ENCODE assay signal across 10 cellular contexts in genomic region chr15:31405200-31405929, GRCh38.
A peak's percentile ranks its signal among the peaks of the same experiment; 100 is the strongest.
DNase-seq lines count a peak whose midpoint lies in the region; ATAC-seq lines count a peak whose summit lies in the region.
"Had no signal": no experiment of that assay in that cellular context is flagged by ENCODE, and none has a peak within 500 bp of the region (broad histone marks: within the 10 kb centered on the region; RNA-seq: fewer than 3 reads in every experiment).

No MANE protein-coding gene starts in this region.

- peak overlapping the region in 4 of 8 donors; percentile 37 to 55 (median 51) for H3K4me3 Mint-ChIP-seq in CD4-positive, alpha-beta memory T cell
- H3K4me3 Mint-ChIP-seq in IgD-negative memory B cell: peak overlapping the region in 2 of 4 donors; percentile 78 to 89

- H3K27ac ChIP-seq in CD4-positive, alpha-beta memory T cell (ENCODE audit: low read depth, low read length): no peak overlapping the region
- H3K27ac ChIP-seq: ascending aorta had no signal

- no peaks in the 10 kb centered on the region for H3K27me3 ChIP-seq in CD4-positive, alpha-beta memory T cell (ENCODE audit: insufficient read depth, low read length)
- H3K27me3 ChIP-seq: ascending aorta had no signal

- H3K36me3 Mint-ChIP-seq in CD4-positive, alpha-beta memory T cell: peaks cover 0 to 5% of the 10 kb centered on the region in 2 donors
- H3K36me3 Mint-ChIP-seq in IgD-negative memory B cell: peaks cover 2% of the 10 kb centered on the region

- H3K4me3 ChIP-seq in CD4-positive, alpha-beta memory T cell (ENCODE audit: low read length in 2 of 2): no peak overlapping the region
- H3K4me3 ChIP-seq: ascending aorta had no signal

- CTCF ChIA-PET in CD4-positive, alpha-beta memory T cell (lab: Charles Lee; ENCODE audit: partially characterized antibody): interaction anchor here (1.4 to 1.5 kb wide), 2 partner anchors 39 to 59 kb away, joined by 3 read pairs; no protein-coding TSS in a partner anchor

- peaks cover 10 to 17% (median 13%) of the 10 kb centered on the region in 4 donors for H3K4me1 Mint-ChIP-seq in CD4-positive, alpha-beta memory T cell
- H3K4me1 Mint-ChIP-seq in IgD-negative memory B cell: peaks cover 11 to 15% (median 13%) of the 10 kb centered on the region in 3 donors

- peaks cover 0 to 7% of the 10 kb centered on the region in 2 donors for H3K27me3 Mint-ChIP-seq in CD4-positive, alpha-beta memory T cell
- H3K27me3 Mint-ChIP-seq in IgD-negative memory B cell: peaks cover 1% of the 10 kb centered on the region

- H3K9me3 ChIP-seq in CD4-positive, alpha-beta memory T cell (ENCODE audit: control insufficient read depth in 1 of 2, low read length in 2 of 2): peaks cover 0 to 5% of the 10 kb centered on the region in 2 donors

- no peaks in the 10 kb centered on the region for H3K36me3 ChIP-seq in CD4-positive, alpha-beta memory T cell (ENCODE audit: insufficient read depth, low read length)
- H3K36me3 ChIP-seq: ascending aorta had no signal

- DNase-seq in CD4-positive, alpha-beta memory T cell: no peak
- DNase-seq in UCSD-AML1 (lab: John Stamatoyannopoulos, UW; ENCODE audit: unreplicated experiment) (peak; percentile 64), kidney tubule cell (ENCODE audit: low spot score) (peak; percentile 22), NCI-H2227 (lab: John Stamatoyannopoulos, UW; ENCODE audit: unreplicated experiment) (no peak)
- DNase-seq: left cardiac atrium, NCI-H510A treated with DMSO at 0.1 percent for 48 hours had no signal

- ATAC-seq in GM21825 (IDR thresholded peaks at IDR 0.05; ENCODE audit: unreplicated experiment) (no peak), HG03342 (IDR thresholded peaks at IDR 0.05; ENCODE audit: unreplicated experiment) (no peak)
- ATAC-seq: left cardiac atrium had no signal

- intact Hi-C loops in CD4-positive, alpha-beta memory T cell (cut with micrococcal nuclease): no loop called here

- peaks cover 0 to 20% (median 13%) of the 10 kb centered on the region in 8 donors for H3K9me3 Mint-ChIP-seq in CD4-positive, alpha-beta memory T cell
- peaks cover 4 to 9% (median 4%) of the 10 kb centered on the region in 3 donors for H3K9me3 Mint-ChIP-seq in IgD-negative memory B cell

- peaks cover 5% of the 10 kb centered on the region for H3K4me1 ChIP-seq in CD4-positive, alpha-beta memory T cell (ENCODE audit: insufficient read depth, low read length)

- POLR2A ChIA-PET in CD4-positive, alpha-beta memory T cell (lab: Charles Lee; ENCODE audit: partially characterized antibody): interaction anchor here (0.7 to 3.4 kb wide), 7 partner anchors 10 to 29 kb away, joined by 3 to 17 read pairs (median 3); no protein-coding TSS in a partner anchor

- peak overlapping the region in 6 of 7 donors; percentile 1 to 84 (median 48) for H3K27ac Mint-ChIP-seq in CD4-positive, alpha-beta memory T cell
- H3K27ac Mint-ChIP-seq in IgD-negative memory B cell: peak overlapping the region; percentile 9 to 77 (median 67)

Comparison
In these comparisons a context has a peak if more than half of its experiments do, and no peak if none do; other contexts are left out.
1. DNase-seq: peak in UCSD-AML1 (single experiment) and kidney tubule cell (single experiment); none in CD4-positive, alpha-beta memory T cell (0 of 5) and NCI-H2227 (single experiment).